In genomic region chr1:208513799-208514198, GRCh38 we compare ENCODE assay signal across 27 cellular contexts.
"Had no signal": no experiment of that assay in that cellular context is flagged by ENCODE, and none has a peak within 500 bp of the region (broad histone marks: within the 10 kb centered on the region; RNA-seq: fewer than 3 reads in every experiment).

No MANE protein-coding gene starts in this region.

- H3K4me3 Mint-ChIP-seq: activated CD4-positive, alpha-beta T cell treated with anti-CD3 and anti-CD28 coated beads, Interleukin-2, amount 10 ng/mL, durations not matched to agents 7 days and 5 days; activated CD8-positive, alpha-beta memory T cell treated with anti-CD3 and anti-CD28 coated beads, Interleukin-2, amount 10 ng/mL, durations not matched to agents 7 days and 5 days; activated CD8-positive, alpha-beta T cell treated with anti-CD3 and anti-CD28 coated beads for 36 hours; activated naive CD8-positive, alpha-beta T cell treated with anti-CD3 and anti-CD28 coated beads, Interleukin-2, amount 50 U/mL, for 24 hours; activated T-helper 1 cell treated with anti-CD3 and anti-CD28 coated beads, Interleukin-12 subunit alpha, Interleukin-12 subunit beta, Interleukin-2, Interleukin-4 antibody, amounts not matched to agents 30 ng/mL and 10 ng/mL and 1 ng/mL, durations not matched to agents 14 hours and 24 hours and 36 hours; effector memory CD8-positive, alpha-beta T cell; naive thymus-derived CD4-positive, alpha-beta T cell; neural crest cell; stimulated activated naive B cell treated with anti-CD40 and anti-IgM and Interleukin-4, amounts not matched to agents 10 μg/mL and 1 μg/mL and 100 μg/mL, for 72 hours; T-helper 1 cell treated with Interleukin-12 subunit alpha and Interleukin-12 subunit beta and Interleukin-4 antibody, amounts not matched to agents 30 μg/mL and 1 μg/mL, for 36 hours had no signal

- H3K4me1 Mint-ChIP-seq: activated CD4-positive, alpha-beta T cell treated with anti-CD3 and anti-CD28 coated beads, Interleukin-2, amount 10 ng/mL, durations not matched to agents 7 days and 5 days; activated CD8-positive, alpha-beta memory T cell treated with anti-CD3 and anti-CD28 coated beads, Interleukin-2, amount 10 ng/mL, durations not matched to agents 7 days and 5 days; activated naive CD8-positive, alpha-beta T cell treated with anti-CD3 and anti-CD28 coated beads, Interleukin-2, amount 50 U/mL, for 24 hours; naive thymus-derived CD4-positive, alpha-beta T cell; neural crest cell; stimulated activated naive B cell treated with anti-CD40 and anti-IgM and Interleukin-4, amounts not matched to agents 10 μg/mL and 1 μg/mL and 100 μg/mL, for 72 hours had no signal

- H3K27me3 Mint-ChIP-seq: activated CD8-positive, alpha-beta memory T cell treated with anti-CD3 and anti-CD28 coated beads, Interleukin-2, amount 10 ng/mL, durations not matched to agents 7 days and 5 days; activated CD8-positive, alpha-beta T cell treated with anti-CD3 and anti-CD28 coated beads for 36 hours; activated naive CD8-positive, alpha-beta T cell treated with anti-CD3 and anti-CD28 coated beads, Interleukin-2, amount 50 U/mL, for 24 hours; effector memory CD8-positive, alpha-beta T cell; stimulated activated naive B cell treated with anti-CD40 and anti-IgM and Interleukin-4, amounts not matched to agents 10 μg/mL and 1 μg/mL and 100 μg/mL, for 72 hours had no signal

- DNase-seq: activated CD4-positive, alpha-beta T cell treated with anti-CD3 and anti-CD28 coated beads, Interleukin-2, amount 10 ng/mL, durations not matched to agents 7 days and 5 days; activated CD4-positive, CD25-positive, alpha-beta regulatory T cell; activated CD8-positive, alpha-beta memory T cell treated with anti-CD3 and anti-CD28 coated beads, Interleukin-2, amount 10 ng/mL, durations not matched to agents 7 days and 5 days; activated CD8-positive, alpha-beta T cell treated with anti-CD3 and anti-CD28 coated beads for 36 hours; activated gamma-delta T cell; activated naive CD4-positive, alpha-beta T cell treated with anti-CD3 and anti-CD28 coated beads, Interleukin-2, amount 50 U/mL, for 16 hours; activated naive CD8-positive, alpha-beta T cell treated with anti-CD3 and anti-CD28 coated beads, Interleukin-2, amount 50 U/mL, for 24 hours; colonic mucosa; dorsolateral prefrontal cortex; effector memory CD8-positive, alpha-beta T cell; head of caudate nucleus; lower lobe of right lung; mesendoderm; mucosa of descending colon; naive thymus-derived CD4-positive, alpha-beta T cell; occipital lobe; posterior cingulate gyrus; sigmoid colon; stimulated activated CD4-positive, alpha-beta T cell treated with anti-CD3 and anti-CD28 coated beads, Interleukin-2, amount 100 ng/mL, for 48 hours; stimulated activated CD8-positive, alpha-beta memory T cell treated with anti-CD3 and anti-CD28 coated beads, Interleukin-4, amount 100 ng/mL, for 48 hours; stimulated activated naive B cell treated with anti-CD40 and anti-IgM and Interleukin-4, amounts not matched to agents 10 μg/mL and 1 μg/mL and 100 μg/mL, for 72 hours; transverse colon had no signal

- H3K4me1 ChIP-seq: ascending aorta, colonic mucosa, gastroesophageal sphincter, lower lobe of right lung, sigmoid colon had no signal

- H3K27me3 ChIP-seq: ascending aorta, colonic mucosa, dorsolateral prefrontal cortex, gastroesophageal sphincter, sigmoid colon, transverse colon had no signal

- H3K4me3 ChIP-seq: ascending aorta, colonic mucosa, dorsolateral prefrontal cortex, gastroesophageal sphincter, lower lobe of right lung, mucosa of descending colon, sigmoid colon, transverse colon had no signal

- H3K27ac ChIP-seq: ascending aorta, colonic mucosa, dorsolateral prefrontal cortex, gastroesophageal sphincter, lower lobe of right lung, sigmoid colon, transverse colon had no signal

- H3K27ac Mint-ChIP-seq: activated CD4-positive, alpha-beta T cell treated with anti-CD3 and anti-CD28 coated beads, Interleukin-2, amount 10 ng/mL, durations not matched to agents 7 days and 5 days; activated CD8-positive, alpha-beta memory T cell treated with anti-CD3 and anti-CD28 coated beads, Interleukin-2, amount 10 ng/mL, durations not matched to agents 7 days and 5 days; activated CD8-positive, alpha-beta T cell treated with anti-CD3 and anti-CD28 coated beads for 36 hours; activated naive CD8-positive, alpha-beta T cell treated with anti-CD3 and anti-CD28 coated beads, Interleukin-2, amount 50 U/mL, for 24 hours; activated T-helper 1 cell treated with anti-CD3 and anti-CD28 coated beads, Interleukin-12 subunit alpha, Interleukin-12 subunit beta, Interleukin-2, Interleukin-4 antibody, amounts not matched to agents 30 ng/mL and 10 ng/mL and 1 ng/mL, durations not matched to agents 14 hours and 24 hours and 36 hours; effector memory CD8-positive, alpha-beta T cell; naive thymus-derived CD4-positive, alpha-beta T cell; stimulated activated naive B cell treated with anti-CD40 and anti-IgM and Interleukin-4, amounts not matched to agents 10 μg/mL and 1 μg/mL and 100 μg/mL, for 72 hours; T-helper 1 cell treated with Interleukin-12 subunit alpha and Interleukin-12 subunit beta and Interleukin-4 antibody, amounts not matched to agents 30 μg/mL and 1 μg/mL, for 36 hours had no signal

- H3K9me3 Mint-ChIP-seq: activated CD4-positive, alpha-beta T cell treated with anti-CD3 and anti-CD28 coated beads, Interleukin-2, amount 10 ng/mL, durations not matched to agents 7 days and 5 days; activated T-helper 1 cell treated with anti-CD3 and anti-CD28 coated beads, Interleukin-12 subunit alpha, Interleukin-12 subunit beta, Interleukin-2, Interleukin-4 antibody, amounts not matched to agents 30 ng/mL and 10 ng/mL and 1 ng/mL, durations not matched to agents 14 hours and 24 hours and 36 hours; effector memory CD8-positive, alpha-beta T cell; T-helper 1 cell treated with Interleukin-12 subunit alpha and Interleukin-12 subunit beta and Interleukin-4 antibody, amounts not matched to agents 30 μg/mL and 1 μg/mL, for 36 hours had no signal

- H3K36me3 Mint-ChIP-seq: activated CD8-positive, alpha-beta memory T cell treated with anti-CD3 and anti-CD28 coated beads, Interleukin-2, amount 10 ng/mL, durations not matched to agents 7 days and 5 days; naive thymus-derived CD4-positive, alpha-beta T cell; stimulated activated naive B cell treated with anti-CD40 and anti-IgM and Interleukin-4, amounts not matched to agents 10 μg/mL and 1 μg/mL and 100 μg/mL, for 72 hours had no signal

- H3K9me3 ChIP-seq: ascending aorta, colonic mucosa, gastroesophageal sphincter, lower lobe of right lung, sigmoid colon, transverse colon had no signal

- H3K36me3 ChIP-seq: ascending aorta, colonic mucosa, gastroesophageal sphincter, lower lobe of right lung, sigmoid colon, transverse colon had no signal
